Comparison of ENCODE assay signal across 35 cellular contexts in the genomic region with DNA sequence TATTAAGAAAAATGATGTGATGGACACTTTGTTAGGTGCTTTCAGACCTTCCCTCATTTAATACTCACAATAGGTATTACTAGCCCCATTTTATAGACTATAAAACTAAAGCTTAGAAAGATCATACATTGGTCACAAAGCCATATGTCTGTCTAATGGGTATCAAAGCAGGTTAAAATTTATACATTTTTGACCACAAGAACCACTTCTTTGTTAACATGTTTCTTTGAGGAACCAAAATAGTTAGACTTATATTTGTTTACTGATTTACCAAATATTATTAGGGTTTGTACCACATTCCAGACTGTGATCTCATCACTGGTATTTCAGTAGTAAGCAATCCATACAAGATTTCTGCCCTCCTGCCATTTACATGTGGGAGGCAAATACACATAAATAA.
A peak's percentile ranks its signal among the peaks of the same experiment; 100 is the strongest.
DNase-seq lines count a peak whose midpoint lies in the region; ATAC-seq and TF ChIP-seq lines count a peak whose summit lies in the region.
"Had no signal": no experiment of that assay in that cellular context is flagged by ENCODE, and none has a peak within 500 bp of the region (broad histone marks: within the 10 kb centered on the region; RNA-seq: fewer than 3 reads in every experiment).

No MANE protein-coding gene starts in this region.

- no peak for TF ChIP-seq CTCF in coronary artery (IDR thresholded peaks at IDR 0.05)

- DNase-seq in LoVo (ENCODE audit: low spot score) (no peak), NCI-H2107 treated with DMSO at 0.1 percent for 48 hours (lab: John Stamatoyannopoulos, UW; ENCODE audit: unreplicated experiment) (no peak), coronary artery (ENCODE audit: low spot score) (no peak)
- DNase-seq in activated CD4-positive, alpha-beta T cell treated with anti-CD3 and anti-CD28 coated beads for 1 hour = no peak
- DNase-seq: activated CD4-positive, alpha-beta T cell treated with anti-CD3 and anti-CD28 coated beads for 48 hours; activated CD8-positive, alpha-beta memory T cell treated with anti-CD3 and anti-CD28 coated beads for 24 hours; activated effector memory CD4-positive, alpha-beta T cell treated with Interleukin-2 at 50 U/mL for 16 hours; activated T-cell treated with anti-CD3 and anti-CD28 coated beads for 4 hours; anterior cingulate cortex; Calu3; DND-41; foreskin melanocyte; GF-D8; heart left ventricle; left ventricle myocardium inferior; NCI-H1092 treated with DMSO at 0.1 percent for 48 hours; NCI-H187; NCI-H2171 treated with DMSO at 0.1 percent for 48 hours; NCI-H510A treated with DMSO at 0.1 percent for 48 hours; right cardiac atrium; SJCRH30; stimulated activated naive CD4-positive, alpha-beta T cell; SW 1271; T-helper 9 cell; upper lobe of right lung had no signal

- H3K4me3 ChIP-seq in coronary artery = no peak overlapping the region
- H3K4me3 ChIP-seq: breast epithelium, heart left ventricle, K562, left ventricle myocardium inferior, SJCRH30, smooth muscle cell, suprapubic skin, upper lobe of right lung had no signal

- no peak overlapping the region for H3K27ac ChIP-seq in coronary artery
- H3K27ac ChIP-seq: breast epithelium, heart left ventricle, left ventricle myocardium inferior, parathyroid adenoma, SJCRH30, suprapubic skin, upper lobe of right lung, VCaP had no signal

- ATAC-seq in GM18508 (IDR thresholded peaks at IDR 0.05; ENCODE audit: insufficient read depth, unreplicated experiment) (peak; percentile 81), GM19372 (IDR thresholded peaks at IDR 0.05; ENCODE audit: low read depth, unreplicated experiment) (peak; percentile 66), GM21786 (IDR thresholded peaks at IDR 0.05; ENCODE audit: unreplicated experiment) (peak; percentile 72), HG03378 (IDR thresholded peaks at IDR 0.05; ENCODE audit: unreplicated experiment) (peak; percentile 93)
- ATAC-seq: heart left ventricle, K562, right cardiac atrium, upper lobe of right lung had no signal
